Comparison of ENCODE assay signal across 8 cellular contexts in genomic region chr1:19430121-19431068, GRCh38. TPM values are rescaled to one million over a fixed set of nuclear protein-coding genes. Genes with fewer than 3 reads are reported as not detected.
DNase-seq lines count a peak whose midpoint lies in the region; ATAC-seq and TF ChIP-seq lines count a peak whose summit lies in the region.

No MANE protein-coding gene starts in this region.

- peak overlapping the region; percentile 83 to 96 for H3K27ac ChIP-seq in prostate gland

- peaks cover 60% of the 10 kb centered on the region for H3K4me1 ChIP-seq in prostate gland (replicated peaks)

- DNase-seq in DMS79 (lab: John Stamatoyannopoulos, UW) (peak; percentile 40), RKO (ENCODE audit: low spot score) (peak; percentile 61), fibroblast of pulmonary artery (ENCODE audit: low read depth) (peak; percentile 79), prostate gland (ENCODE audit: low spot score) (no peak)
- DNase-seq in stimulated activated CD4-positive, alpha-beta T cell treated with anti-CD3 and anti-CD28 coated beads, Interleukin-4, amount 100 ng/mL, for 1 hour: no peak

- H3K9me3 ChIP-seq in prostate gland: no peaks in the 10 kb centered on the region

- ATAC-seq in HG02571 (IDR thresholded peaks at IDR 0.05; ENCODE audit: unreplicated experiment) (no peak), HG02973 (IDR thresholded peaks at IDR 0.05; ENCODE audit: unreplicated experiment) (no peak), HG03045 (IDR thresholded peaks at IDR 0.05; ENCODE audit: unreplicated experiment) (no peak)

- no peaks in the 10 kb centered on the region for H3K36me3 ChIP-seq in prostate gland

- H3K27me3 ChIP-seq in prostate gland (replicated peaks; ENCODE audit: insufficient read depth): no peaks in the 10 kb centered on the region

- intact Hi-C loops in prostate gland (cut with DNase I): no loop called here

- H3K4me3 ChIP-seq in fibroblast of pulmonary artery (replicated peaks; ENCODE audit: low read depth, low read length) (no peak overlapping the region), prostate gland (no peak overlapping the region)

- TF ChIP-seq POLR2A in prostate gland (IDR thresholded peaks at IDR 0.05): no peak

- TF ChIP-seq CTCF in fibroblast of pulmonary artery (IDR thresholded peaks at IDR 0.05; ENCODE audit: low read length, missing control alignments): no peak
- no peak for TF ChIP-seq CTCF in prostate gland (IDR thresholded peaks at IDR 0.05)

- 40% methylated on average over 16 of the region's 16 CpGs for WGBS in prostate gland

RNA-seq across cellular contexts. Expression of gene CAPZB, which starts 54.9 kb away (rescaled TPM):
- total RNA-seq in prostate gland: 100 to 1,000 TPM; 139 to 150 TPM

Comparison
In these comparisons a context has a peak if more than half of its experiments do, and no peak if none do; other contexts are left out.
1. DNase-seq: peak in DMS79 (single experiment), RKO (single experiment) and fibroblast of pulmonary artery (single experiment); none in prostate gland (single experiment) and stimulated activated CD4-positive, alpha-beta T cell treated with anti-CD3 and anti-CD28 coated beads, Interleukin-4, amount 100 ng/mL, for 1 hour (single experiment).